ENCODE assay signal across 1 cellular context in genomic region chr7:47538846-47539311, GRCh38.
TF ChIP-seq lines count a peak whose summit lies in the region.

No MANE protein-coding gene starts in this region.

TF ChIP-seq in HepG2, 621 proteins besides CTCF, POLR2A, EP300 and RAD21 (continued from another document and continues in another):
- TF ChIP-seq GATAD1 (CRISPR knock-in tag; IDR thresholded peaks at IDR 0.05): 0 out of 2 replicates have a peak, but pooled peaks have one; percentile 35
- no peak for TF ChIP-seq ZNF652 (CRISPR knock-in tag; IDR thresholded peaks at IDR 0.05; ENCODE audit: borderline replicate concordance, low read depth)
- TF ChIP-seq CENPBD1 (CRISPR knock-in tag; IDR thresholded peaks at IDR 0.05; ENCODE audit: borderline replicate concordance, low read depth): no peak
- TF ChIP-seq FOXK2 (IDR thresholded peaks at IDR 0.05): no peak
- 0 out of 2 replicates have a peak, but pooled peaks have one; percentile 47 for TF ChIP-seq SIX4 (CRISPR knock-in tag; IDR thresholded peaks at IDR 0.05)
- no peak; the same call in 1 of the 2 replicates for TF ChIP-seq GABPB1 (CRISPR knock-in tag; IDR thresholded peaks at IDR 0.05)
- no peak for TF ChIP-seq CREB1 (IDR thresholded peaks at IDR 0.05)
- TF ChIP-seq CREB1 (CRISPR knock-in tag; IDR thresholded peaks at IDR 0.05): no peak
- TF ChIP-seq SKIL (CRISPR knock-in tag; IDR thresholded peaks at IDR 0.05; ENCODE audit: borderline replicate concordance): no peak
- TF ChIP-seq ZMYM4 (CRISPR knock-in tag; IDR thresholded peaks at IDR 0.05): no peak
- TF ChIP-seq ZNF605 (CRISPR knock-in tag; IDR thresholded peaks at IDR 0.05): no peak
- no peak for TF ChIP-seq ZBTB1 (CRISPR knock-in tag; IDR thresholded peaks at IDR 0.05; ENCODE audit: borderline replicate concordance)
- TF ChIP-seq AHDC1 (CRISPR knock-in tag; IDR thresholded peaks at IDR 0.05; ENCODE audit: borderline replicate concordance): no peak
- no peak for TF ChIP-seq HNRNPUL1 (IDR thresholded peaks at IDR 0.05; ENCODE audit: low read depth, low read length)
- TF ChIP-seq ZBTB8A (CRISPR knock-in tag; IDR thresholded peaks at IDR 0.05; ENCODE audit: borderline replicate concordance, low read depth): no peak
- TF ChIP-seq MLX (CRISPR knock-in tag; IDR thresholded peaks at IDR 0.05): 0 out of 2 replicates have a peak, but pooled peaks have one; percentile 15
- no peak for TF ChIP-seq ZNF569 (CRISPR knock-in tag; IDR thresholded peaks at IDR 0.05; ENCODE audit: borderline replicate concordance)
- no peak for TF ChIP-seq U2AF2 (IDR thresholded peaks at IDR 0.05; ENCODE audit: low read depth, low read length)
- no peak; the same call in 1 of the 2 replicates for TF ChIP-seq CCDC6 (CRISPR knock-in tag; IDR thresholded peaks at IDR 0.05)
- no peak for TF ChIP-seq ZNF280B (CRISPR knock-in tag; IDR thresholded peaks at IDR 0.05; ENCODE audit: borderline replicate concordance)
- no peak for TF ChIP-seq HNF1B (CRISPR knock-in tag; IDR thresholded peaks at IDR 0.05)
- TF ChIP-seq MIER3 (CRISPR knock-in tag; IDR thresholded peaks at IDR 0.05; ENCODE audit: borderline replicate concordance): no peak; the same call in 1 of the 2 replicates
- TF ChIP-seq POLR2AphosphoS2 (IDR thresholded peaks at IDR 0.05; ENCODE audit: low read depth, low read length): no peak
- TF ChIP-seq ZKSCAN1 (IDR thresholded peaks at IDR 0.05; ENCODE audit: low read length): no peak
- TF ChIP-seq NFATC3 (CRISPR knock-in tag; IDR thresholded peaks at IDR 0.05): no peak
- no peak for TF ChIP-seq HIVEP1 (CRISPR knock-in tag; IDR thresholded peaks at IDR 0.05)
- TF ChIP-seq ZFP36L1 (CRISPR knock-in tag; IDR thresholded peaks at IDR 0.05): no peak
- no peak for TF ChIP-seq NFYC (CRISPR knock-in tag; IDR thresholded peaks at IDR 0.05)
- no peak for TF ChIP-seq TBP (CRISPR knock-in tag; IDR thresholded peaks at IDR 0.05)
- peak; percentile 68; the same call in 1 of the 2 replicates for TF ChIP-seq HNRNPL (IDR thresholded peaks at IDR 0.05; ENCODE audit: low read depth, low read length)
- no peak for TF ChIP-seq LRRFIP1 (CRISPR knock-in tag; conservative IDR thresholded peaks at IDR 0.05)
- TF ChIP-seq GTF2F1 (IDR thresholded peaks at IDR 0.05; ENCODE audit: low read length): no peak
- TF ChIP-seq SNRNP70 (IDR thresholded peaks at IDR 0.05; ENCODE audit: low read depth, low read length): no peak
- no peak for TF ChIP-seq NFAT5 (CRISPR knock-in tag; IDR thresholded peaks at IDR 0.05)
- TF ChIP-seq ZSCAN9 (CRISPR knock-in tag; IDR thresholded peaks at IDR 0.05; ENCODE audit: borderline replicate concordance): 0 out of 2 replicates have a peak, but pooled peaks have one; percentile 62
- no peak for TF ChIP-seq BATF2 (CRISPR knock-in tag; IDR thresholded peaks at IDR 0.05)
- TF ChIP-seq ZNF546 (CRISPR knock-in tag; conservative IDR thresholded peaks at IDR 0.05): no peak
- TF ChIP-seq ZFX (CRISPR knock-in tag; IDR thresholded peaks at IDR 0.05; ENCODE audit: low read depth): peak; percentile 11; the same call in 1 of the 2 replicates
- TF ChIP-seq E2F1 (CRISPR knock-in tag; IDR thresholded peaks at IDR 0.05): no peak
